In the genomic region with DNA sequence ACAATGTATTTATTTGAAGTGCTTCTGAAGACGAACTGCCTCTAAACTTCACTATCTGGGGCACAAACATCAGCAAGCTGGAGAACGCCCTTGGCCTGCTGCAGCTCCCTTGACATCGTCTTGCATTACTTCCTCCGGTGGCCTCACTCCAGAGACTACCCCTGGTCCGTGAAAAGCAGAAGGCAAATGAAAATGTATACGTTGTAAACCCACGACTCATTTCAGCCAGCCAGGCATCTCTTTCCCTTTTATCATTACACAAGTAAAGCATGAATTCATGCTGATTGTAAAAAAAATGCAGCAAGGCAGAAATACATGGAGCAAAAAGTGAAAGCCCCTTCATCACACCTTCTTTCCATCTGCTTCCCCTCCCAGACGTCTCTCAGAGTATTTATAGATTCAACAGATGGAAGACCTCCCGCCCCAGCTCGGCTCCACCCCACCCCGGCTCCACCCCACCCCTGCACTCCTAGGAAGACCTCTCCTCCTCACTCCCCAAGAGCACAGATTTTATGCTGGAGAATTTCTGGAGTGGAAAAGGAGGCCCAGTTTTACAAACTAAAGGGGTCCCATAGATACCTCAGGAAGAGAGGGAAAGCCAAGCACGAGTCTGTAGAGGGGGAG, we compare ENCODE assay signal across 10 cellular contexts. TPM values are rescaled to one million over a fixed set of nuclear protein-coding genes. Genes with fewer than 3 reads are reported as not detected.
DNase-seq lines count a peak whose midpoint lies in the region; ATAC-seq and TF ChIP-seq lines count a peak whose summit lies in the region.
"Had no signal": no experiment of that assay in that cellular context is flagged by ENCODE, and none has a peak within 500 bp of the region (broad histone marks: within the 10 kb centered on the region; RNA-seq: fewer than 3 reads in every experiment).

No MANE protein-coding gene starts in this region.

- no peaks in the 10 kb centered on the region for H3F3A ChIP-seq in PC-3 (ENCODE audit: low read length, unreplicated experiment)

- ATAC-seq in HG03469 (IDR thresholded peaks at IDR 0.05; ENCODE audit: unreplicated experiment) = no peak
- no peak for ATAC-seq in left lobe of liver
- ATAC-seq in PC-3 = no peak
- ATAC-seq: activated CD8-positive, alpha-beta memory T cell treated with anti-CD3 and anti-CD28 coated beads, Interleukin-2, amount 10 ng/mL, durations not matched to agents 7 days and 5 days; stimulated activated effector memory CD8-positive, alpha-beta T cell treated with anti-CD3 and anti-CD28 coated beads, Interleukin-12 subunit alpha, Interleukin-12 subunit beta, amount 100 ng/mL, for 72 hours had no signal

- H3K4me3 ChIP-seq in AG04450 (ENCODE audit: low read depth, low read length) = no peak overlapping the region
- H3K4me3 ChIP-seq in PC-3 (ENCODE audit: low read length) = no peak overlapping the region

- no peak overlapping the region for H3K4me3 Mint-ChIP-seq in MCF 10A (ENCODE audit: unreplicated experiment)
- H3K4me3 Mint-ChIP-seq: activated CD8-positive, alpha-beta memory T cell treated with anti-CD3 and anti-CD28 coated beads, Interleukin-2, amount 10 ng/mL, durations not matched to agents 7 days and 5 days; stimulated activated effector memory CD8-positive, alpha-beta T cell treated with anti-CD3 and anti-CD28 coated beads, Interleukin-12 subunit alpha, Interleukin-12 subunit beta, amount 100 ng/mL, for 72 hours had no signal

- DNase-seq in AG04450 (ENCODE audit: low read depth, low spot score) (no peak), GM13976 (ENCODE audit: low spot score) (peak; percentile 48), NCI-H82 treated with DMSO at 0.1 percent for 48 hours (lab: John Stamatoyannopoulos, UW; ENCODE audit: unreplicated experiment) (peak; percentile 68), left kidney (ENCODE audit: low read depth, low spot score) (peak; percentile 63), left lobe of liver (ENCODE audit: low spot score) (no peak), PC-3 (no peak), MCF 10A (ENCODE audit: unreplicated experiment) (no peak)
- DNase-seq: activated CD8-positive, alpha-beta memory T cell treated with anti-CD3 and anti-CD28 coated beads, Interleukin-2, amount 10 ng/mL, durations not matched to agents 7 days and 5 days had no signal

- no peak overlapping the region for H3K9ac ChIP-seq in PC-3 (ENCODE audit: low read length)

- H3K79me2 ChIP-seq in PC-3 (ENCODE audit: low read length) = no peaks in the 10 kb centered on the region

- intact Hi-C loops in PC-3 (cut with micrococcal nuclease) (no loop called here), MCF 10A (cut with micrococcal nuclease) (no loop called here)

- no peaks in the 10 kb centered on the region for H3K9me3 Mint-ChIP-seq in MCF 10A (ENCODE audit: unreplicated experiment)
- H3K9me3 Mint-ChIP-seq: stimulated activated effector memory CD8-positive, alpha-beta T cell treated with anti-CD3 and anti-CD28 coated beads, Interleukin-12 subunit alpha, Interleukin-12 subunit beta, amount 100 ng/mL, for 72 hours had no signal

- peaks cover 4% of the 10 kb centered on the region; the same call in 1 of the 2 replicates for H3K9me3 ChIP-seq in AG04450 (ENCODE audit: control insufficient read depth, insufficient read depth, low read length)
- H3K9me3 ChIP-seq in PC-3 (ENCODE audit: low read length) = no peaks in the 10 kb centered on the region

- CTCF ChIA-PET in AG04450 (lab: Charles Lee) = no interaction called here
- CTCF ChIA-PET in PC-3 (lab: Charles Lee) = no interaction called here
- CTCF ChIA-PET in MCF 10A (lab: Yijun Ruan, JAX) = interaction anchor here (0.6 kb wide), 1 partner anchor 164 kb away, joined by 4 read pairs; no protein-coding TSS in a partner anchor

- no peak overlapping the region for H3K27ac Mint-ChIP-seq in MCF 10A (ENCODE audit: low read depth, unreplicated experiment)
- H3K27ac Mint-ChIP-seq: activated CD8-positive, alpha-beta memory T cell treated with anti-CD3 and anti-CD28 coated beads, Interleukin-2, amount 10 ng/mL, durations not matched to agents 7 days and 5 days; stimulated activated effector memory CD8-positive, alpha-beta T cell treated with anti-CD3 and anti-CD28 coated beads, Interleukin-12 subunit alpha, Interleukin-12 subunit beta, amount 100 ng/mL, for 72 hours had no signal

- H3K36me3 ChIP-seq in PC-3 (ENCODE audit: low read depth, low read length) = no peaks in the 10 kb centered on the region

- no peak overlapping the region for H3K4me2 ChIP-seq in PC-3 (ENCODE audit: low read length)

- H3K4me1 ChIP-seq in PC-3 (ENCODE audit: insufficient read depth, low read length) = no peaks in the 10 kb centered on the region

- peak overlapping the region; percentile 21 for H3K27ac ChIP-seq in AG04450 (ENCODE audit: low read depth, low read length)
- H3K27ac ChIP-seq in PC-3 (ENCODE audit: low read length) = no peak overlapping the region

- H2AFZ ChIP-seq in PC-3 (ENCODE audit: low read length) = no peak overlapping the region

- BruUV-seq in PC-3 (replicated peaks; lab: Mats Ljungman, UMichigan) (no TSS peak), MCF 10A (replicated peaks; lab: Mats Ljungman, UMichigan) (no TSS peak)

- H3K36me3 Mint-ChIP-seq in MCF 10A (ENCODE audit: insufficient read depth, unreplicated experiment) = no peaks in the 10 kb centered on the region
- H3K36me3 Mint-ChIP-seq: activated CD8-positive, alpha-beta memory T cell treated with anti-CD3 and anti-CD28 coated beads, Interleukin-2, amount 10 ng/mL, durations not matched to agents 7 days and 5 days; stimulated activated effector memory CD8-positive, alpha-beta T cell treated with anti-CD3 and anti-CD28 coated beads, Interleukin-12 subunit alpha, Interleukin-12 subunit beta, amount 100 ng/mL, for 72 hours had no signal

- POLR2A ChIA-PET in AG04450 (lab: Yijun Ruan, JAX) (no interaction called here), PC-3 (lab: Charles Lee; ENCODE audit: unreplicated experiment) (interaction anchor here (0.6 kb wide), 1 partner anchor 230 kb away, joined by 7 read pairs; no protein-coding TSS in a partner anchor), MCF 10A (lab: Yijun Ruan, JAX) (no interaction called here)

- in situ Hi-C loops in GM13976 (cut with MboI; ENCODE audit: low sequenced_read_pairs, unreplicated experiment) = no loop called here

- H3K27me3 Mint-ChIP-seq in MCF 10A (ENCODE audit: insufficient read depth, unreplicated experiment) = no peaks in the 10 kb centered on the region

- H3K4me1 Mint-ChIP-seq in MCF 10A (ENCODE audit: insufficient read depth, unreplicated experiment) = peaks cover 10% of the 10 kb centered on the region
- H3K4me1 Mint-ChIP-seq: activated CD8-positive, alpha-beta memory T cell treated with anti-CD3 and anti-CD28 coated beads, Interleukin-2, amount 10 ng/mL, durations not matched to agents 7 days and 5 days had no signal

- TF ChIP-seq CTCF in AG04450 (IDR thresholded peaks at IDR 0.05; ENCODE audit: low read depth, low read length) (no peak), GM13976 (IDR thresholded peaks at IDR 0.05; ENCODE audit: borderline replicate concordance, control extremely low read depth, extremely low read depth, insufficient read depth, missing control alignments) (no peak), PC-3 (conservative IDR thresholded peaks at IDR 0.05; ENCODE audit: low read depth, low read length) (no peak), MCF 10A (IDR thresholded peaks at IDR 0.05; ENCODE audit: unreplicated experiment) (no peak)

- no peaks in the 10 kb centered on the region for H4K20me1 ChIP-seq in PC-3 (ENCODE audit: low read length)

- H3K27me3 ChIP-seq in AG04450 (ENCODE audit: control insufficient read depth, insufficient read depth, low read length) (no peaks in the 10 kb centered on the region), PC-3 (ENCODE audit: low read length) (no peaks in the 10 kb centered on the region)

- no peaks in the 10 kb centered on the region for H3K9me2 ChIP-seq in PC-3 (replicated peaks; ENCODE audit: low read length)

RNA-seq across cellular contexts. Expression of a gene that starts 41.6 kb away (rescaled TPM):
- 49.1 and 59.8 TPM in 2 replicates for polyA plus RNA-seq in AG04450 (2011; rRNA removed)
- polyA minus RNA-seq in AG04450 (2011; rRNA and poly(A)+ RNA removed) = 34.6 and 35.6 TPM in 2 replicates
- total RNA-seq in left lobe of liver (17.4 TPM), PC-3 (2014; rRNA removed) (89.8 and 94.3 TPM in 2 replicates), MCF 10A (2022) (47.0 and 47.9 TPM in 2 replicates)

Comparison
In these comparisons a context has a peak if more than half of its experiments do, and no peak if none do; other contexts are left out.
1. DNase-seq: peak in GM13976 (single experiment), NCI-H82 treated with DMSO at 0.1 percent for 48 hours (single experiment) and left kidney (single experiment); none in AG04450 (single experiment), left lobe of liver (single experiment), PC-3 (single experiment) and MCF 10A (single experiment).